In genomic region chr6:6908116-6908515, GRCh38 we compare ENCODE assay signal across 19 cellular contexts.
DNase-seq lines count a peak whose midpoint lies in the region; ATAC-seq and TF ChIP-seq lines count a peak whose summit lies in the region.
"Had no signal": no experiment of that assay in that cellular context is flagged by ENCODE, and none has a peak within 500 bp of the region (broad histone marks: within the 10 kb centered on the region; RNA-seq: fewer than 3 reads in every experiment).

No MANE protein-coding gene starts in this region.

- H4K20me1 ChIP-seq in Karpas-422 (ENCODE audit: insufficient read depth, low read depth, low read length), result no peaks in the 10 kb centered on the region
- H4K20me1 ChIP-seq: BLaER1 had no signal

- H3K27me3 ChIP-seq in Karpas-422 (ENCODE audit: low read length) (no peaks in the 10 kb centered on the region), kidney epithelial cell (ENCODE audit: control insufficient read depth, insufficient read depth, low read length) (no peaks in the 10 kb centered on the region), heart right ventricle (no peaks in the 10 kb centered on the region)
- H3K27me3 ChIP-seq: BE2C, BLaER1 had no signal

- H3K9ac ChIP-seq in Karpas-422 (ENCODE audit: low read length), result no peak overlapping the region
- H3K9ac ChIP-seq: BLaER1 had no signal

- ATAC-seq in HG03460 (IDR thresholded peaks at IDR 0.05; ENCODE audit: unreplicated experiment) (no peak), heart right ventricle (no peak), HG02981 (IDR thresholded peaks at IDR 0.05; ENCODE audit: unreplicated experiment) (no peak)
- ATAC-seq: A549; CD8-positive, alpha-beta T cell had no signal

- H3K4me3 ChIP-seq in Karpas-422 (ENCODE audit: low read length) (no peak overlapping the region), kidney epithelial cell (ENCODE audit: low read depth, low read length) (no peak overlapping the region), heart right ventricle (no peak overlapping the region)
- H3K4me3 ChIP-seq: A549, BLaER1 had no signal

- 74 to 76% methylated on average over 1 of the region's 1 CpG for WGBS in heart right ventricle, 2 donors

- H3K27ac ChIP-seq in Karpas-422 (ENCODE audit: low read length), result no peak overlapping the region
- H3K27ac ChIP-seq in heart right ventricle, result no peak overlapping the region
- H3K27ac ChIP-seq: 22Rv1, A549, BLaER1 had no signal

- H3K9me3 ChIP-seq in Karpas-422 (ENCODE audit: low read length), result no peaks in the 10 kb centered on the region
- no peaks in the 10 kb centered on the region for H3K9me3 ChIP-seq in heart right ventricle
- H3K9me3 ChIP-seq: A549, BE2C, BLaER1, Caco-2 had no signal

- DNase-seq in ACHN, result peak; percentile 31
- DNase-seq in Karpas-422, result peak; percentile 23
- peak; percentile 26 for DNase-seq in kidney epithelial cell (ENCODE audit: low read depth)
- peak; percentile 64 for DNase-seq in kidney tubule cell (ENCODE audit: low spot score)
- no peak for DNase-seq in heart right ventricle
- no peak for DNase-seq in HK-2 (ENCODE audit: unreplicated experiment)
- DNase-seq: BE2C; C1 segment of cervical spinal cord; Caco-2; Calu3; CD4-positive, alpha-beta T cell; CD8-positive, alpha-beta T cell; DMS79 treated with DMSO at 0.1 percent for 48 hours; GF-D8 had no signal

- no peaks in the 10 kb centered on the region for H3K9me2 ChIP-seq in Karpas-422 (replicated peaks; ENCODE audit: insufficient read depth, low read length)

- in situ Hi-C loops in ACHN (cut with HindIII; ENCODE audit: low pct_ligation_motif_present, low pct_unique_long_range_greater_than_20kb, low sequenced_read_pairs), result no loop called here

- H3K4me1 ChIP-seq in Karpas-422 (ENCODE audit: low read length), result no peaks in the 10 kb centered on the region
- H3K4me1 ChIP-seq in heart right ventricle, result peaks cover 0 to 10% (median 0%) of the 10 kb centered on the region in 9 donors
- H3K4me1 ChIP-seq: A549, Caco-2 had no signal

- TF ChIP-seq CTCF in kidney epithelial cell (IDR thresholded peaks at IDR 0.05; ENCODE audit: insufficient read depth, low read length, poor library complexity, severe bottlenecking) (no peak), heart right ventricle (IDR thresholded peaks at IDR 0.05) (no peak)

- no peak overlapping the region for H3K4me2 ChIP-seq in Karpas-422 (ENCODE audit: low read depth, low read length, poor library complexity, severe bottlenecking)
- H3K4me2 ChIP-seq: A549, BLaER1 had no signal

- H2AFZ ChIP-seq in Karpas-422 (ENCODE audit: low read length), result no peak overlapping the region

- H3K36me3 ChIP-seq in Karpas-422 (ENCODE audit: insufficient read depth, low read length) (no peaks in the 10 kb centered on the region), kidney epithelial cell (ENCODE audit: control insufficient read depth, insufficient read depth, low read length) (no peaks in the 10 kb centered on the region), heart right ventricle (no peaks in the 10 kb centered on the region)
- H3K36me3 ChIP-seq: BE2C, BLaER1 had no signal

- H3K79me2 ChIP-seq in Karpas-422 (ENCODE audit: low read length), result no peaks in the 10 kb centered on the region

- intact Hi-C loops in heart right ventricle (cut with DNase I), result loop anchor here in 2 of 10 donors (10.0 kb wide), 2 partner anchors 327 to 337 kb away; no protein-coding TSS in a partner anchor

Comparison
In these comparisons a context has a peak if more than half of its experiments do, and no peak if none do; other contexts are left out.
1. DNase-seq: peak in ACHN (single experiment), Karpas-422 (single experiment), kidney epithelial cell (single experiment) and kidney tubule cell (single experiment); none in heart right ventricle (0 of 2) and HK-2 (single experiment).